Comparison of ENCODE assay signal across 9 cellular contexts in the genomic region with DNA sequence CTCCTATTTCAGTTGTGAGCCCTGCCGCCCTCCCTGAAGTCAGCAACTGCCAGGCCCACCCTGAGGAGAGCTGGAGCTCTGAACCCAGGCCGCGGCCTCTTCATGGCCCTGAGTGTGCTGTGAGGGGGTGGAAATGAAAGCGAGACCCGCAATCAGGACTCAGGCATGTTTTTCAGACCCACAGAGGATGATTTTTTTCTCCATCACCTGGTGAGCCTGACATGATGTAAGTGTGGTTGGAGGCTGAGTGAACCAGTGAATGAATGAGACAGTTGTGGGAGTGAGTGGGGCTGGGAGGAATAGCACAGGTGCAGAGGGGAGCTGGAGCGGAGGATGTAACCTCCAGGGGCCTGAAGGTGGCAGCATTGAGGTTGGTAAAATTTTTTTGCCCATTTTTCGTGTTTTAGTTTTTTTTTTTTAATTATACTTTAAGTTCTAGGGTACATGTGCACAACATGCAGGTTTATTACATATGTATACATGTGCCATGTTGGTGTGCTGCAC. TPM values are rescaled to one million over a fixed set of nuclear protein-coding genes. Genes with fewer than 3 reads are reported as not detected.
A peak's percentile ranks its signal among the peaks of the same experiment; 100 is the strongest.
DNase-seq lines count a peak whose midpoint lies in the region; ATAC-seq and TF ChIP-seq lines count a peak whose summit lies in the region.
"Had no signal": no experiment of that assay in that cellular context is flagged by ENCODE, and none has a peak within 500 bp of the region (broad histone marks: within the 10 kb centered on the region; RNA-seq: fewer than 3 reads in every experiment).

No MANE protein-coding gene starts in this region.

- TF ChIP-seq CTCF in AG10803 (conservative IDR thresholded peaks at IDR 0.05; ENCODE audit: low read length) (peak; percentile 66), Panc1 (IDR thresholded peaks at IDR 0.05) (peak; percentile 88), choroid plexus epithelial cell (conservative IDR thresholded peaks at IDR 0.05; ENCODE audit: low read depth, low read length) (peak; percentile 72), retinal pigment epithelial cell (conservative IDR thresholded peaks at IDR 0.05; ENCODE audit: low read depth, low read length) (peak; percentile 69)

- intact Hi-C loops in Panc1 (cut with micrococcal nuclease; ENCODE audit: unreplicated experiment), result no loop called here

- BruUV-seq in Panc1 (replicated peaks; lab: Mats Ljungman, UMichigan), result no TSS peak

- no peaks in the 10 kb centered on the region; the same call in 1 of the 2 replicates for H3K36me3 ChIP-seq in Panc1 (ENCODE audit: control insufficient read depth, insufficient read depth, low read length)

- no peaks in the 10 kb centered on the region for H3K9me3 ChIP-seq in Panc1 (ENCODE audit: control insufficient read depth, insufficient read depth, low read depth, low read length)

- CTCF ChIA-PET in Panc1 (lab: Charles Lee), result interaction anchor here (0.6 to 1.0 kb wide), 3 partner anchors 9 to 168 kb away, joined by 3 read pairs; no protein-coding TSS in a partner anchor

- no peak overlapping the region for H3K27ac ChIP-seq in Panc1 (ENCODE audit: low read length)

- ATAC-seq in Panc1, result no peak
- ATAC-seq in GM21423 (IDR thresholded peaks at IDR 0.05; ENCODE audit: unreplicated experiment), result no peak

- in situ Hi-C loops in Panc1 (cut with HindIII; ENCODE audit: low pct_unique_long_range_greater_than_20kb, low sequenced_read_pairs), result no loop called here

- peaks cover 8% of the 10 kb centered on the region for H3K4me1 ChIP-seq in Panc1 (ENCODE audit: control insufficient read depth, insufficient read depth, low read length)

- peaks cover 2% of the 10 kb centered on the region for H3K27me3 ChIP-seq in Panc1 (ENCODE audit: control insufficient read depth, insufficient read depth, low read length)

- DNase-seq in AG10803 (ENCODE audit: low read depth), result no peak
- DNase-seq in GM19238 (ENCODE audit: insufficient read length, low spot score), result peak; percentile 39
- DNase-seq in Panc1 (ENCODE audit: low read depth, low spot score), result no peak
- peak; percentile 42 for DNase-seq in choroid plexus epithelial cell (ENCODE audit: low read depth)
- no peak for DNase-seq in retinal pigment epithelial cell (ENCODE audit: low read depth)
- DNase-seq in NCI-H446 treated with DMSO at 0.1 percent for 48 hours (lab: John Stamatoyannopoulos, UW), result no peak
- DNase-seq in T-helper 9 cell, result no peak

- H3K4me3 ChIP-seq in AG10803 (ENCODE audit: low read length) (no peak overlapping the region), Panc1 (ENCODE audit: low read depth in 2 of 2, low read length in 2 of 2) (no peak overlapping the region), choroid plexus epithelial cell (ENCODE audit: low read depth, low read length) (no peak overlapping the region), retinal pigment epithelial cell (ENCODE audit: low read length) (no peak overlapping the region)

- POLR2A ChIA-PET in Panc1 (lab: Charles Lee), result interaction anchor here (0.7 kb wide), 1 partner anchor 165 kb away, joined by 4 read pairs; no protein-coding TSS in a partner anchor

RNA-seq across cellular contexts. Expression of a gene that starts 18.3 kb away (rescaled TPM):
- not detected for total RNA-seq in Panc1 (2021; ENCODE audit: unreplicated experiment)
- polyA plus RNA-seq in Panc1 (2012; ENCODE audit: insufficient read length), result not detected
- total RNA-seq: dermis microvascular lymphatic vessel endothelial cell had no signal

RNA-seq across cellular contexts. Expression of a gene that starts 43.3 kb away (rescaled TPM):
- total RNA-seq in Panc1 (2021; ENCODE audit: unreplicated experiment), result 3.1 TPM
- 5.4 TPM for polyA plus RNA-seq in Panc1 (2012; ENCODE audit: insufficient read length)

Comparison
In these comparisons a context has a peak if more than half of its experiments do, and no peak if none do; other contexts are left out.
1. DNase-seq: peak in GM19238 (single experiment) and choroid plexus epithelial cell (single experiment); none in AG10803 (single experiment), Panc1 (single experiment), retinal pigment epithelial cell (single experiment), NCI-H446 treated with DMSO at 0.1 percent for 48 hours (single experiment) and T-helper 9 cell (single experiment).
2. Peak in every context shown above with its lines, with median percentiles within 50 percentile points of each other: CTCF ChIP-seq.